8 cellular contexts compared by ENCODE assay signal in genomic region chr6:53361549-53362031, GRCh38. TPM values are rescaled to one million over a fixed set of nuclear protein-coding genes. Genes with fewer than 3 reads are reported as not detected.
DNase-seq lines count a peak whose midpoint lies in the region; ATAC-seq and TF ChIP-seq lines count a peak whose summit lies in the region.

No MANE protein-coding gene starts in this region.

- H3K4me3 Mint-ChIP-seq in activated naive CD4-positive, alpha-beta T cell treated with anti-CD3 and anti-CD28 coated beads, Interleukin-2, amount 10 ng/mL, durations not matched to agents 7 days and 5 days = peak overlapping the region; percentile 24
- H3K4me3 Mint-ChIP-seq in neural crest cell = peak overlapping the region; percentile 13

- peak overlapping the region; percentile 98 for H3K27ac Mint-ChIP-seq in activated naive CD4-positive, alpha-beta T cell treated with anti-CD3 and anti-CD28 coated beads, Interleukin-2, amount 10 ng/mL, durations not matched to agents 7 days and 5 days
- no peak overlapping the region for H3K27ac Mint-ChIP-seq in neural crest cell (ENCODE audit: unreplicated experiment)

- peaks cover 4% of the 10 kb centered on the region for H3K9me3 Mint-ChIP-seq in activated naive CD4-positive, alpha-beta T cell treated with anti-CD3 and anti-CD28 coated beads, Interleukin-2, amount 10 ng/mL, durations not matched to agents 7 days and 5 days
- H3K9me3 Mint-ChIP-seq in neural crest cell = no peaks in the 10 kb centered on the region

- TF ChIP-seq CTCF in neural crest cell (conservative IDR thresholded peaks at IDR 0.05) = no peak

- peaks cover 4% of the 10 kb centered on the region for H3K36me3 Mint-ChIP-seq in activated naive CD4-positive, alpha-beta T cell treated with anti-CD3 and anti-CD28 coated beads, Interleukin-2, amount 10 ng/mL, durations not matched to agents 7 days and 5 days
- H3K36me3 Mint-ChIP-seq in neural crest cell (ENCODE audit: low read depth) = no peaks in the 10 kb centered on the region

- peaks cover 50% of the 10 kb centered on the region for H3K4me1 Mint-ChIP-seq in activated naive CD4-positive, alpha-beta T cell treated with anti-CD3 and anti-CD28 coated beads, Interleukin-2, amount 10 ng/mL, durations not matched to agents 7 days and 5 days
- H3K4me1 Mint-ChIP-seq in neural crest cell = peaks cover 42% of the 10 kb centered on the region

- peak; percentile 45 for DNase-seq in NCI-H226
- peak; percentile 68 for DNase-seq in activated naive CD4-positive, alpha-beta T cell treated with anti-CD3 and anti-CD28 coated beads, Interleukin-2, amount 10 ng/mL, durations not matched to agents 7 days and 5 days
- DNase-seq in neural crest cell (ENCODE audit: low read depth, low spot score) = no peak
- no peak for DNase-seq in NCI-H774 (lab: John Stamatoyannopoulos, UW)
- DNase-seq in NCI-H2081 (lab: John Stamatoyannopoulos, UW) = no peak
- DNase-seq in NCI-H526 (lab: John Stamatoyannopoulos, UW) = no peak
- DNase-seq in DMS153 (lab: John Stamatoyannopoulos, UW) = no peak

- ATAC-seq in GM18861 (IDR thresholded peaks at IDR 0.05; ENCODE audit: unreplicated experiment) = peak; percentile 24

- H3K27me3 Mint-ChIP-seq in activated naive CD4-positive, alpha-beta T cell treated with anti-CD3 and anti-CD28 coated beads, Interleukin-2, amount 10 ng/mL, durations not matched to agents 7 days and 5 days = no peaks in the 10 kb centered on the region
- H3K27me3 Mint-ChIP-seq in neural crest cell (ENCODE audit: low read depth) = no peaks in the 10 kb centered on the region

- CTCF ChIA-PET in activated naive CD4-positive, alpha-beta T cell treated with anti-CD3 and anti-CD28 coated beads, Interleukin-2, amount 10 ng/mL, durations not matched to agents 7 days and 5 days (lab: Charles Lee) = interaction anchor here (1.1 to 1.3 kb wide), 2 partner anchors 48 to 51 kb away, joined by 3 to 4 read pairs; no protein-coding TSS in a partner anchor

RNA-seq across cellular contexts. Expression of gene ELOVL5, which starts 12.8 kb away (rescaled TPM):
- total RNA-seq in neural crest cell = 152 and 153 TPM in 2 replicates

Comparison
In these comparisons a context has a peak if more than half of its experiments do, and no peak if none do; other contexts are left out.
1. DNase-seq: peak in NCI-H226 (single experiment) and activated naive CD4-positive, alpha-beta T cell treated with anti-CD3 and anti-CD28 coated beads, Interleukin-2, amount 10 ng/mL, durations not matched to agents 7 days and 5 days (single experiment); none in neural crest cell (single experiment), NCI-H774 (single experiment), NCI-H2081 (0 of 2), NCI-H526 (0 of 2) and DMS153 (single experiment).